Comparison of ENCODE assay signal across 8 cellular contexts in genomic region chr6:25280617-25280990, GRCh38. TPM values are rescaled to one million over a fixed set of nuclear protein-coding genes. Genes with fewer than 3 reads are reported as not detected.
DNase-seq lines count a peak whose midpoint lies in the region; ATAC-seq and TF ChIP-seq lines count a peak whose summit lies in the region.

No MANE protein-coding gene starts in this region.

- H4K20me1 ChIP-seq in Loucy (ENCODE audit: insufficient read depth, low read length, poor library complexity, severe bottlenecking), result no peaks in the 10 kb centered on the region
- H4K20me1 ChIP-seq in neural cell (ENCODE audit: insufficient read depth), result no peaks in the 10 kb centered on the region

- no peaks in the 10 kb centered on the region for H3K27me3 ChIP-seq in Caco-2 (replicated peaks; ENCODE audit: control insufficient read depth, insufficient read depth, low read length)
- H3K27me3 ChIP-seq in Loucy (ENCODE audit: insufficient read depth, low read length, poor library complexity, severe bottlenecking), result no peaks in the 10 kb centered on the region
- no peaks in the 10 kb centered on the region for H3K27me3 ChIP-seq in neural cell (ENCODE audit: insufficient read depth, low read depth, low read length)

- H3F3A ChIP-seq in Loucy (ENCODE audit: low read depth), result peaks cover 4% of the 10 kb centered on the region; the same call in 1 of the 2 replicates
- no peaks in the 10 kb centered on the region for H3F3A ChIP-seq in neural cell (ENCODE audit: insufficient read depth, low read length, poor library complexity, severe bottlenecking)

- H3K4me3 ChIP-seq in Caco-2 (ENCODE audit: low read depth, low read length) (peak overlapping the region; percentile 95), Loucy (ENCODE audit: low read length, poor library complexity, severe bottlenecking) (peak overlapping the region; percentile 85), neural cell (ENCODE audit: low read length) (peak overlapping the region; percentile 82)

- H3K27ac Mint-ChIP-seq in Caco-2 (ENCODE audit: unreplicated experiment), result peak overlapping the region; percentile 87
- H3K27ac Mint-ChIP-seq in effector memory CD8-positive, alpha-beta T cell, result peak overlapping the region in 1 of 2 donors; percentile 71

- no peak for TF ChIP-seq EP300 in neural cell (conservative IDR thresholded peaks at IDR 0.05; ENCODE audit: poor library complexity, severe bottlenecking)

- H3K9ac ChIP-seq in Loucy (ENCODE audit: low read depth, low read length, poor library complexity, severe bottlenecking) (no peak overlapping the region), neural cell (ENCODE audit: low read length) (peak overlapping the region; percentile 71)

- no peaks in the 10 kb centered on the region for H3K9me3 Mint-ChIP-seq in Caco-2 (ENCODE audit: unreplicated experiment)
- H3K9me3 Mint-ChIP-seq in effector memory CD8-positive, alpha-beta T cell, result no peaks in the 10 kb centered on the region

- H3K4me1 ChIP-seq in Caco-2 (peaks cover 8% of the 10 kb centered on the region), Loucy (ENCODE audit: insufficient read depth, low read length, poor library complexity, severe bottlenecking) (peaks cover 51% of the 10 kb centered on the region)

- H3K4me2 ChIP-seq in Loucy (ENCODE audit: low read depth, low read length, poor library complexity, severe bottlenecking), result peak overlapping the region; percentile 96
- H3K4me2 ChIP-seq in neural cell (ENCODE audit: low read length), result no peak overlapping the region

- no peaks in the 10 kb centered on the region for H3K36me3 ChIP-seq in Caco-2 (ENCODE audit: control insufficient read depth, insufficient read depth, low read length)
- no peaks in the 10 kb centered on the region for H3K36me3 ChIP-seq in Loucy (ENCODE audit: insufficient read depth, low read length)
- H3K36me3 ChIP-seq in neural cell (ENCODE audit: insufficient read depth, low read length), result no peaks in the 10 kb centered on the region

- no peaks in the 10 kb centered on the region for H3K27me3 Mint-ChIP-seq in Caco-2 (ENCODE audit: insufficient read depth, unreplicated experiment)
- peaks cover 0 to 13% of the 10 kb centered on the region in 2 donors for H3K27me3 Mint-ChIP-seq in effector memory CD8-positive, alpha-beta T cell

- TF ChIP-seq CTCF in Caco-2 (IDR thresholded peaks at IDR 0.05; ENCODE audit: insufficient read depth in 1 of 2, low read depth in 1 of 2, low read length in 1 of 2, severe bottlenecking in 1 of 2, unreplicated experiment in 1 of 2) (no peak), Loucy (conservative IDR thresholded peaks at IDR 0.05; ENCODE audit: low read length) (no peak), neural cell (IDR thresholded peaks at IDR 0.05; ENCODE audit: poor library complexity, severe bottlenecking) (no peak)

- intact Hi-C loops in Caco-2 (cut with micrococcal nuclease; ENCODE audit: unreplicated experiment), result no loop called here

- POLR2A ChIA-PET in Caco-2 (lab: Charles Lee), result no interaction called here

- no peaks in the 10 kb centered on the region for H3K9me2 ChIP-seq in Loucy (replicated peaks; ENCODE audit: low read depth, low read length)
- no peaks in the 10 kb centered on the region for H3K9me2 ChIP-seq in neural cell (ENCODE audit: insufficient read depth, low read length)

- BruUV-seq in Caco-2 (replicated peaks; lab: Mats Ljungman, UMichigan), result no TSS peak

- CTCF ChIA-PET in Caco-2 (lab: Charles Lee), result interaction anchor here (0.6 to 0.8 kb wide), 3 partner anchors 15 to 36 kb away, joined by 3 to 4 read pairs (median 3); no protein-coding TSS in a partner anchor

- peaks cover 6% of the 10 kb centered on the region for H3K36me3 Mint-ChIP-seq in Caco-2 (ENCODE audit: insufficient read depth, unreplicated experiment)
- H3K36me3 Mint-ChIP-seq in effector memory CD8-positive, alpha-beta T cell (ENCODE audit: insufficient read depth), result peaks cover 4% of the 10 kb centered on the region

- DNase-seq in Caco-2, result no peak
- peak in 1 of 3 experiments; percentile 6 for DNase-seq in effector memory CD8-positive, alpha-beta T cell
- no peak for DNase-seq in GDM1 (lab: John Stamatoyannopoulos, UW)
- DNase-seq in cortex of kidney (lab: John Stamatoyannopoulos, UW), result no peak
- DNase-seq in NCI-H1436 (lab: John Stamatoyannopoulos, UW), result no peak
- DNase-seq in stimulated activated CD8-positive, alpha-beta memory T cell treated with anti-CD3 and anti-CD28 coated beads, Interleukin-4, amount 100 ng/mL, for 48 hours, result no peak

- peak; percentile 13 for ATAC-seq in effector memory CD8-positive, alpha-beta T cell (replicated peaks)

- peaks cover 33% of the 10 kb centered on the region for H3K4me1 Mint-ChIP-seq in Caco-2 (ENCODE audit: low read depth, unreplicated experiment)
- H3K4me1 Mint-ChIP-seq in effector memory CD8-positive, alpha-beta T cell (ENCODE audit: low read depth in 2 of 2), result peaks cover 15 to 16% of the 10 kb centered on the region in 2 donors

- H3K4me3 Mint-ChIP-seq in Caco-2 (ENCODE audit: unreplicated experiment), result peak overlapping the region; percentile 95
- peak overlapping the region; percentile 79 to 89 for H3K4me3 Mint-ChIP-seq in effector memory CD8-positive, alpha-beta T cell

- no peak for TF ChIP-seq RAD21 in neural cell (conservative IDR thresholded peaks at IDR 0.05)

- H3K27ac ChIP-seq in neural cell (ENCODE audit: low read length), result peak overlapping the region; percentile 12

- no peak overlapping the region for H2AFZ ChIP-seq in Loucy (ENCODE audit: low read length)
- no peak overlapping the region for H2AFZ ChIP-seq in neural cell (ENCODE audit: low read depth, low read length)

- H3K9me3 ChIP-seq in Caco-2 (no peaks in the 10 kb centered on the region), Loucy (ENCODE audit: insufficient read depth, low read depth, low read length) (no peaks in the 10 kb centered on the region), neural cell (ENCODE audit: low read length) (no peaks in the 10 kb centered on the region)

- peaks cover 28% of the 10 kb centered on the region for H3K79me2 ChIP-seq in Loucy (ENCODE audit: insufficient read depth, low read length)
- H3K79me2 ChIP-seq in neural cell (replicated peaks; ENCODE audit: insufficient read depth, low read length), result no peaks in the 10 kb centered on the region

TF ChIP-seq in neural cell, 6 proteins besides CTCF, POLR2A, EP300 and RAD21:
- TF ChIP-seq POLR2AphosphoS5 (IDR thresholded peaks at IDR 0.05) (no peak), REST (IDR thresholded peaks at IDR 0.05; ENCODE audit: borderline replicate concordance) (no peak), EZH2 (IDR thresholded peaks at IDR 0.05; ENCODE audit: borderline replicate concordance, insufficient read depth, low read length, poor library complexity, severe bottlenecking) (no peak), SMC3 (conservative IDR thresholded peaks at IDR 0.05; ENCODE audit: poor library complexity) (no peak), TAF1 (IDR thresholded peaks at IDR 0.05; ENCODE audit: low read depth) (no peak), MXI1 (conservative IDR thresholded peaks at IDR 0.05; ENCODE audit: poor library complexity, severe bottlenecking) (no peak)

RNA-seq across cellular contexts. Expression of gene CARMIL1, which starts 1.4 kb away (rescaled TPM):
- 25.9 and 26.5 TPM in 2 replicates for total RNA-seq in Caco-2 (2022)
- polyA plus RNA-seq in neural cell, result 5.3 and 5.7 TPM in 2 replicates
- 15.8 and 16.2 TPM in 2 replicates for polyA minus RNA-seq in neural cell
